Comparison of ENCODE assay signal across 30 cellular contexts in genomic region chr6:21098134-21098533, GRCh38.
"Had no signal": no experiment of that assay in that cellular context is flagged by ENCODE, and none has a peak within 500 bp of the region (broad histone marks: within the 10 kb centered on the region; RNA-seq: fewer than 3 reads in every experiment).

No MANE protein-coding gene starts in this region.

- H3K27ac ChIP-seq: esophagus squamous epithelium, heart right ventricle, ovary, prostate gland, skin epidermis, testis, uterus, WERI-Rb-1 had no signal

- H3K36me3 ChIP-seq: esophagus squamous epithelium, heart right ventricle, ovary, prostate gland, uterus had no signal

- ATAC-seq: heart right ventricle; sciatic nerve; stimulated activated naive CD8-positive, alpha-beta T cell treated with anti-CD3 and anti-CD28 coated beads, Interleukin-15, Interleukin-2, amounts not matched to agents 100 U/mL and 50 U/mL, for 24 hours; T-helper 17 cell had no signal

- H3K9me3 Mint-ChIP-seq: activated CD4-positive, alpha-beta memory T cell treated with anti-CD3 and anti-CD28 coated beads, Interleukin-2, amount 10 ng/mL, durations not matched to agents 7 days and 5 days; activated CD4-positive, alpha-beta T cell treated with anti-CD3 and anti-CD28 coated beads, Interleukin-2, amount 10 ng/mL, durations not matched to agents 7 days and 5 days; activated naive CD4-positive, alpha-beta T cell treated with anti-CD3 and anti-CD28 coated beads, Interleukin-2, amount 10 ng/mL, durations not matched to agents 7 days and 5 days; activated T-cell treated with anti-CD3 and anti-CD28 coated beads, Interleukin-2, amount 50 U/mL, for 24 hours; nephron had no signal

- H3K27ac Mint-ChIP-seq: activated CD4-positive, alpha-beta memory T cell treated with anti-CD3 and anti-CD28 coated beads, Interleukin-2, amount 10 ng/mL, durations not matched to agents 7 days and 5 days; activated CD4-positive, alpha-beta T cell treated with anti-CD3 and anti-CD28 coated beads, Interleukin-2, amount 10 ng/mL, durations not matched to agents 7 days and 5 days; activated naive CD4-positive, alpha-beta T cell treated with anti-CD3 and anti-CD28 coated beads, Interleukin-2, amount 10 ng/mL, durations not matched to agents 7 days and 5 days; activated T-cell treated with anti-CD3 and anti-CD28 coated beads, Interleukin-2, amount 50 U/mL, for 24 hours; T-helper 17 cell had no signal

- H3K4me3 ChIP-seq: esophagus squamous epithelium, heart right ventricle, ovary, prostate gland, skin epidermis, testis, uterus had no signal

- H3K36me3 Mint-ChIP-seq: activated naive CD4-positive, alpha-beta T cell treated with anti-CD3 and anti-CD28 coated beads, Interleukin-2, amount 10 ng/mL, durations not matched to agents 7 days and 5 days had no signal

- H3K27me3 Mint-ChIP-seq: activated CD4-positive, alpha-beta memory T cell treated with anti-CD3 and anti-CD28 coated beads, Interleukin-2, amount 10 ng/mL, durations not matched to agents 7 days and 5 days; activated CD4-positive, alpha-beta T cell treated with anti-CD3 and anti-CD28 coated beads, Interleukin-2, amount 10 ng/mL, durations not matched to agents 7 days and 5 days; activated naive CD4-positive, alpha-beta T cell treated with anti-CD3 and anti-CD28 coated beads, Interleukin-2, amount 10 ng/mL, durations not matched to agents 7 days and 5 days; activated T-cell treated with anti-CD3 and anti-CD28 coated beads, Interleukin-2, amount 50 U/mL, for 24 hours; T-helper 17 cell had no signal

- FAIRE-seq: astrocyte, islet of Langerhans had no signal

- H3K27me3 ChIP-seq: esophagus squamous epithelium, heart right ventricle, ovary, testis, uterus had no signal

- H3K9me3 ChIP-seq: esophagus squamous epithelium, heart right ventricle, ovary, prostate gland, testis, uterus had no signal

- DNase-seq: activated CD4-positive, alpha-beta memory T cell treated with anti-CD3 and anti-CD28 coated beads, Interleukin-2, amount 10 ng/mL, durations not matched to agents 7 days and 5 days; activated CD4-positive, alpha-beta T cell treated with anti-CD3 and anti-CD28 coated beads for 1 hour; activated CD4-positive, alpha-beta T cell treated with anti-CD3 and anti-CD28 coated beads, Interleukin-2, amount 10 ng/mL, durations not matched to agents 7 days and 5 days; activated CD8-positive, alpha-beta memory T cell treated with anti-CD3 and anti-CD28 coated beads, Interleukin-2, amount 50 U/mL, for 48 hours; activated gamma-delta T cell; activated naive CD4-positive, alpha-beta T cell treated with anti-CD3 and anti-CD28 coated beads, Interleukin-2, amount 10 ng/mL, durations not matched to agents 7 days and 5 days; activated T-cell treated with anti-CD3 and anti-CD28 coated beads, Interleukin-2, amount 50 U/mL, for 24 hours; amniotic stem cell; caudate nucleus; cortex of kidney; esophagus squamous epithelium; foreskin melanocyte; heart right ventricle; ovary; retina; stimulated activated CD4-positive, alpha-beta T cell treated with anti-CD3 and anti-CD28 coated beads, Interleukin-12 subunit alpha, Interleukin-12 subunit beta, amount 100 ng/mL, for 4 hours; stimulated activated CD4-positive, alpha-beta T cell treated with anti-CD3 and anti-CD28 coated beads, Interleukin-4, amount 100 ng/mL, for 1 hour; stimulated activated naive CD8-positive, alpha-beta T cell treated with anti-CD3 and anti-CD28 coated beads, Interleukin-15, Interleukin-2, amounts not matched to agents 100 U/mL and 50 U/mL, for 24 hours; T-helper 17 cell; T1000; testis; trophoblast cell; uterus; WERI-Rb-1 had no signal

- H3K4me1 ChIP-seq: prostate gland, testis, uterus had no signal

- H3K4me3 Mint-ChIP-seq: activated CD4-positive, alpha-beta memory T cell treated with anti-CD3 and anti-CD28 coated beads, Interleukin-2, amount 10 ng/mL, durations not matched to agents 7 days and 5 days; activated CD4-positive, alpha-beta T cell treated with anti-CD3 and anti-CD28 coated beads, Interleukin-2, amount 10 ng/mL, durations not matched to agents 7 days and 5 days; activated naive CD4-positive, alpha-beta T cell treated with anti-CD3 and anti-CD28 coated beads, Interleukin-2, amount 10 ng/mL, durations not matched to agents 7 days and 5 days; activated T-cell treated with anti-CD3 and anti-CD28 coated beads, Interleukin-2, amount 50 U/mL, for 24 hours; nephron; T-helper 17 cell had no signal
